Comparison of ENCODE assay signal across 7 cellular contexts in genomic region chr9:128338852-128339614, GRCh38. TPM values are rescaled to one million over a fixed set of nuclear protein-coding genes. Genes with fewer than 3 reads are reported as not detected.
DNase-seq lines count a peak whose midpoint lies in the region; ATAC-seq and TF ChIP-seq lines count a peak whose summit lies in the region.
"Not testable (repeated sequence)": the region's sequence is repeated elsewhere in the genome, so short reads cannot be mapped to it uniquely, and the experiment has no call there.

No MANE protein-coding gene starts in this region.

- DNase-seq in DND-41; activated B cell treated with CpG ODN at 0.5 μM for 24 hours; activated naive CD4-positive, alpha-beta T cell treated with anti-CD3 and anti-CD28 coated beads, Interleukin-2, amount 10 ng/mL, durations not matched to agents 7 days and 5 days; effector memory CD8-positive, alpha-beta T cell: not testable (repeated sequence)
- peak; percentile 57 for DNase-seq in left kidney (ENCODE audit: low read depth, low spot score)

- not testable (repeated sequence) for H3K9me3 Mint-ChIP-seq in activated B cell treated with CpG ODN at 0.5 μM for 24 hours; activated naive CD4-positive, alpha-beta T cell treated with anti-CD3 and anti-CD28 coated beads, Interleukin-2, amount 10 ng/mL, durations not matched to agents 7 days and 5 days; effector memory CD8-positive, alpha-beta T cell

- H2AFZ ChIP-seq in DND-41 (ENCODE audit: low read depth, low read length); OCI-LY1 (ENCODE audit: low read length): not testable (repeated sequence)

- H3K4me3 ChIP-seq in DND-41 (ENCODE audit: low read depth in 1 of 2, low read length in 2 of 2); neutrophil (ENCODE audit: low read depth in 1 of 2, low read length in 1 of 2): not testable (repeated sequence)
- H3K4me3 ChIP-seq in OCI-LY1 (ENCODE audit: low read depth, low read length, poor library complexity, severe bottlenecking): peak overlapping the region; percentile 64

- not testable (repeated sequence) for H3K4me1 Mint-ChIP-seq in activated B cell treated with CpG ODN at 0.5 μM for 24 hours; effector memory CD8-positive, alpha-beta T cell (ENCODE audit: low read depth in 2 of 2)
- H3K4me1 Mint-ChIP-seq in activated naive CD4-positive, alpha-beta T cell treated with anti-CD3 and anti-CD28 coated beads, Interleukin-2, amount 10 ng/mL, durations not matched to agents 7 days and 5 days: peaks cover 11% of the 10 kb centered on the region

- not testable (repeated sequence) for ATAC-seq in DND-41 (ENCODE audit: insufficient read depth, low read depth); activated B cell treated with CpG ODN at 0.5 μM for 24 hours (ENCODE audit: low read depth); effector memory CD8-positive, alpha-beta T cell (replicated peaks)

- H3K4me1 ChIP-seq in DND-41 (ENCODE audit: insufficient read depth, low read length): peaks cover 21% of the 10 kb centered on the region
- peaks cover 18% of the 10 kb centered on the region for H3K4me1 ChIP-seq in OCI-LY1 (ENCODE audit: insufficient read depth, low read length, severe bottlenecking)
- peaks cover 20% of the 10 kb centered on the region in 2 experiments for H3K4me1 ChIP-seq in neutrophil (ENCODE audit: control insufficient read depth in 1 of 2, insufficient read depth in 1 of 2, low read depth in 1 of 2, low read length in 1 of 2)

- H3K27me3 Mint-ChIP-seq in activated B cell treated with CpG ODN at 0.5 μM for 24 hours; activated naive CD4-positive, alpha-beta T cell treated with anti-CD3 and anti-CD28 coated beads, Interleukin-2, amount 10 ng/mL, durations not matched to agents 7 days and 5 days; effector memory CD8-positive, alpha-beta T cell: not testable (repeated sequence)

- 0 out of 2 replicates have a peak overlapping the region, but pooled peaks have one; percentile 93 for H3K4me2 ChIP-seq in DND-41 (ENCODE audit: insufficient read depth, low read length)
- H3K4me2 ChIP-seq in OCI-LY1 (ENCODE audit: low read length): peak overlapping the region; percentile 59; the same call in 1 of the 2 replicates

- H3K9me3 ChIP-seq in DND-41 (ENCODE audit: insufficient read depth, low read length, severe bottlenecking); OCI-LY1 (ENCODE audit: low read length); neutrophil: not testable (repeated sequence)

- H3K9ac ChIP-seq in DND-41 (ENCODE audit: low read depth, low read length); OCI-LY1 (ENCODE audit: low read length): not testable (repeated sequence)

- not testable (repeated sequence) for H3K27me3 ChIP-seq in DND-41 (ENCODE audit: insufficient read depth, low read length, poor library complexity); OCI-LY1 (ENCODE audit: insufficient read depth, low read length); neutrophil

- H3K36me3 ChIP-seq in DND-41 (ENCODE audit: insufficient read depth, low read length): peaks cover 14% of the 10 kb centered on the region
- not testable (repeated sequence) for H3K36me3 ChIP-seq in OCI-LY1 (ENCODE audit: insufficient read depth, low read length); neutrophil

- POLR2A ChIA-PET in activated B cell treated with CpG ODN at 0.5 μM for 24 hours (lab: Charles Lee): interaction anchor here (0.7 kb wide), 1 partner anchor 66 kb away, joined by 5 read pairs; no protein-coding TSS in a partner anchor

- H3K4me3 Mint-ChIP-seq in activated B cell treated with CpG ODN at 0.5 μM for 24 hours: peak overlapping the region; percentile 86
- peak overlapping the region; percentile 89 for H3K4me3 Mint-ChIP-seq in activated naive CD4-positive, alpha-beta T cell treated with anti-CD3 and anti-CD28 coated beads, Interleukin-2, amount 10 ng/mL, durations not matched to agents 7 days and 5 days
- H3K4me3 Mint-ChIP-seq in effector memory CD8-positive, alpha-beta T cell: peak overlapping the region; percentile 84

- not testable (repeated sequence) for H3K79me2 ChIP-seq in DND-41 (ENCODE audit: insufficient read depth, low read length); OCI-LY1 (ENCODE audit: insufficient read depth, low read length)

- not testable (repeated sequence) for H3K27ac Mint-ChIP-seq in activated B cell treated with CpG ODN at 0.5 μM for 24 hours; activated naive CD4-positive, alpha-beta T cell treated with anti-CD3 and anti-CD28 coated beads, Interleukin-2, amount 10 ng/mL, durations not matched to agents 7 days and 5 days; effector memory CD8-positive, alpha-beta T cell

- not testable (repeated sequence) for TF ChIP-seq CTCF in DND-41 (IDR thresholded peaks at IDR 0.05; ENCODE audit: borderline replicate concordance, extremely low read depth, low read length, poor library complexity, severe bottlenecking); OCI-LY1 (IDR thresholded peaks at IDR 0.05; ENCODE audit: low read length); activated B cell treated with CpG ODN at 0.5 μM for 24 hours (IDR thresholded peaks at IDR 0.05); neutrophil (IDR thresholded peaks at IDR 0.05)

- H3K36me3 Mint-ChIP-seq in activated B cell treated with CpG ODN at 0.5 μM for 24 hours (ENCODE audit: low read depth); activated naive CD4-positive, alpha-beta T cell treated with anti-CD3 and anti-CD28 coated beads, Interleukin-2, amount 10 ng/mL, durations not matched to agents 7 days and 5 days; effector memory CD8-positive, alpha-beta T cell (ENCODE audit: insufficient read depth): not testable (repeated sequence)

- intact Hi-C loops in activated B cell treated with CpG ODN at 0.5 μM for 24 hours (cut with micrococcal nuclease): not testable (repeated sequence)

- H3K9me2 ChIP-seq in OCI-LY1 (ENCODE audit: low read depth, low read length): not testable (repeated sequence)

- CTCF ChIA-PET in activated B cell treated with CpG ODN at 0.5 μM for 24 hours (lab: Charles Lee); activated naive CD4-positive, alpha-beta T cell treated with anti-CD3 and anti-CD28 coated beads, Interleukin-2, amount 10 ng/mL, durations not matched to agents 7 days and 5 days (lab: Charles Lee): not testable (repeated sequence)

- not testable (repeated sequence) for H3K27ac ChIP-seq in DND-41 (ENCODE audit: low read length)
- H3K27ac ChIP-seq in OCI-LY1 (ENCODE audit: low read depth, low read length, poor library complexity, severe bottlenecking) (peak overlapping the region; percentile 73), neutrophil (peak overlapping the region; percentile 63)

- not testable (repeated sequence) for H3F3A ChIP-seq in OCI-LY1 (ENCODE audit: insufficient read depth, low read length)

- H4K20me1 ChIP-seq in DND-41 (ENCODE audit: insufficient read depth, low read length); OCI-LY1 (ENCODE audit: insufficient read depth, low read length): not testable (repeated sequence)

RNA-seq across cellular contexts. Expression of gene SLC27A4, which starts 1.3 kb away (rescaled TPM):
- 13.6 and 14.4 TPM in 2 replicates for total RNA-seq in activated B cell treated with CpG ODN at 0.5 μM for 24 hours

RNA-seq across cellular contexts. Expression of gene COQ4, which starts 16.4 kb away (rescaled TPM):
- total RNA-seq in activated B cell treated with CpG ODN at 0.5 μM for 24 hours: 36.2 and 45.6 TPM in 2 replicates

RNA-seq across cellular contexts. Expression of gene TRUB2, which starts 16.8 kb away (rescaled TPM):
- 28.0 and 32.6 TPM in 2 replicates for total RNA-seq in activated B cell treated with CpG ODN at 0.5 μM for 24 hours

RNA-seq across cellular contexts. Expression of gene URM1, which starts 32.1 kb away (rescaled TPM):
- total RNA-seq in activated B cell treated with CpG ODN at 0.5 μM for 24 hours: 55.8 and 65.1 TPM in 2 replicates
